9 cellular contexts compared by ENCODE assay signal in genomic region chr16:89257757-89258465, GRCh38. TPM values are rescaled to one million over a fixed set of nuclear protein-coding genes. Genes with fewer than 3 reads are reported as not detected.
DNase-seq lines count a peak whose midpoint lies in the region; ATAC-seq and TF ChIP-seq lines count a peak whose summit lies in the region.
"Had no signal": no experiment of that assay in that cellular context is flagged by ENCODE, and none has a peak within 500 bp of the region (broad histone marks: within the 10 kb centered on the region; RNA-seq: fewer than 3 reads in every experiment).

No MANE protein-coding gene starts in this region.

- WGBS in suprapubic skin, result 64% methylated on average over 18 of the region's 18 CpGs

- peak overlapping the region; percentile 61 for H3K4me3 Mint-ChIP-seq in activated T-cell treated with anti-CD3 and anti-CD28 coated beads, Interleukin-2, amount 50 U/mL, for 4 hours
- H3K4me3 Mint-ChIP-seq in activated CD8-positive, alpha-beta T cell treated with anti-CD3 and anti-CD28 coated beads for 36 hours, result peak overlapping the region; percentile 60

- H3K27me3 ChIP-seq in iPS-15b (ENCODE audit: control insufficient read depth, insufficient read depth, low read length) (peaks cover 10% of the 10 kb centered on the region), suprapubic skin (peaks cover 4% of the 10 kb centered on the region)

- H3K27ac ChIP-seq in suprapubic skin, result no peak overlapping the region

- no peak for ATAC-seq in activated T-cell treated with anti-CD3 and anti-CD28 coated beads, Interleukin-2, amount 50 U/mL, for 4 hours
- ATAC-seq in activated CD8-positive, alpha-beta T cell treated with anti-CD3 and anti-CD28 coated beads for 36 hours, result no peak
- ATAC-seq in GM18858 (IDR thresholded peaks at IDR 0.05; ENCODE audit: unreplicated experiment) (no peak), GM18517 (IDR thresholded peaks at IDR 0.05; ENCODE audit: unreplicated experiment) (no peak), GM19455 (IDR thresholded peaks at IDR 0.05; ENCODE audit: unreplicated experiment) (no peak)

- H3K9me3 Mint-ChIP-seq in activated T-cell treated with anti-CD3 and anti-CD28 coated beads, Interleukin-2, amount 50 U/mL, for 4 hours, result no peaks in the 10 kb centered on the region
- peaks cover 5% of the 10 kb centered on the region for H3K9me3 Mint-ChIP-seq in activated CD8-positive, alpha-beta T cell treated with anti-CD3 and anti-CD28 coated beads for 36 hours

- POLR2A ChIA-PET in activated CD8-positive, alpha-beta T cell treated with anti-CD3 and anti-CD28 coated beads for 36 hours (lab: Charles Lee), result interaction anchor here (1.0 kb wide), 1 partner anchor 17 kb away, joined by 3 read pairs; no protein-coding TSS in a partner anchor

- H3K4me1 ChIP-seq in iPS-15b (ENCODE audit: control insufficient read depth, insufficient read depth, low read length), result no peaks in the 10 kb centered on the region
- peaks cover 14% of the 10 kb centered on the region for H3K4me1 ChIP-seq in suprapubic skin

- TF ChIP-seq EP300 in suprapubic skin (IDR thresholded peaks at IDR 0.05), result no peak

- intact Hi-C loops in activated CD8-positive, alpha-beta T cell treated with anti-CD3 and anti-CD28 coated beads for 36 hours (cut with micrococcal nuclease), result no loop called here

- H3K27ac Mint-ChIP-seq in activated CD8-positive, alpha-beta T cell treated with anti-CD3 and anti-CD28 coated beads for 36 hours, result no peak overlapping the region

- H3K36me3 ChIP-seq in iPS-15b (ENCODE audit: control insufficient read depth, insufficient read depth, low read length) (no peaks in the 10 kb centered on the region), suprapubic skin (no peaks in the 10 kb centered on the region)

- peaks cover 20% of the 10 kb centered on the region for H3K4me1 Mint-ChIP-seq in activated T-cell treated with anti-CD3 and anti-CD28 coated beads, Interleukin-2, amount 50 U/mL, for 4 hours (ENCODE audit: low read depth)
- H3K4me1 Mint-ChIP-seq in activated CD8-positive, alpha-beta T cell treated with anti-CD3 and anti-CD28 coated beads for 36 hours (ENCODE audit: low read depth), result peaks cover 16% of the 10 kb centered on the region

- H3K4me3 ChIP-seq in iPS-15b (ENCODE audit: low read depth, low read length) (peak overlapping the region; percentile 50), suprapubic skin (peak overlapping the region; percentile 45)

- TF ChIP-seq POLR2A in suprapubic skin (IDR thresholded peaks at IDR 0.05), result no peak

- no peak for DNase-seq in activated T-cell treated with anti-CD3 and anti-CD28 coated beads, Interleukin-2, amount 50 U/mL, for 4 hours
- no peak for DNase-seq in activated T-cell treated with anti-CD3 and anti-CD28 coated beads, Interleukin-2, amount 50 U/mL, for 1 hour
- DNase-seq in activated CD8-positive, alpha-beta T cell treated with anti-CD3 and anti-CD28 coated beads for 36 hours, result no peak
- DNase-seq in suprapubic skin (ENCODE audit: low spot score in 2 of 2), result no peak
- DNase-seq: DMS153 had no signal

- CTCF ChIA-PET in activated CD8-positive, alpha-beta T cell treated with anti-CD3 and anti-CD28 coated beads for 36 hours (lab: Charles Lee), result no interaction called here

- H3K9me3 ChIP-seq in iPS-15b (ENCODE audit: control insufficient read depth, insufficient read depth, low read length), result no peaks in the 10 kb centered on the region
- H3K9me3 ChIP-seq in suprapubic skin, result no peaks in the 10 kb centered on the region

- no peak for TF ChIP-seq CTCF in activated CD8-positive, alpha-beta T cell treated with anti-CD3 and anti-CD28 coated beads for 36 hours (IDR thresholded peaks at IDR 0.05)
- no peak for TF ChIP-seq CTCF in suprapubic skin (IDR thresholded peaks at IDR 0.05)

- no peaks in the 10 kb centered on the region for H3K36me3 Mint-ChIP-seq in activated T-cell treated with anti-CD3 and anti-CD28 coated beads, Interleukin-2, amount 50 U/mL, for 4 hours (ENCODE audit: insufficient read depth)
- peaks cover 5% of the 10 kb centered on the region for H3K36me3 Mint-ChIP-seq in activated CD8-positive, alpha-beta T cell treated with anti-CD3 and anti-CD28 coated beads for 36 hours (ENCODE audit: low read depth)

- peaks cover 28% of the 10 kb centered on the region for H3K27me3 Mint-ChIP-seq in activated T-cell treated with anti-CD3 and anti-CD28 coated beads, Interleukin-2, amount 50 U/mL, for 4 hours (ENCODE audit: low read depth)
- H3K27me3 Mint-ChIP-seq in activated CD8-positive, alpha-beta T cell treated with anti-CD3 and anti-CD28 coated beads for 36 hours, result peaks cover 18% of the 10 kb centered on the region

- no peak overlapping the region for H3K9ac ChIP-seq in iPS-15b (ENCODE audit: low read depth, low read length)

RNA-seq across cellular contexts. Expression of gene ZNF778, which starts 40.4 kb away (rescaled TPM):
- total RNA-seq in activated T-cell treated with anti-CD3 and anti-CD28 coated beads, Interleukin-2, amount 50 U/mL, for 4 hours, result 10 to 100 TPM; 10.2 to 14.0 (median 10.8) TPM
- 1 to 10 TPM; 4.3 to 6.2 TPM for total RNA-seq in activated CD8-positive, alpha-beta T cell treated with anti-CD3 and anti-CD28 coated beads for 36 hours
- total RNA-seq in suprapubic skin, result 10 to 100 TPM; 22.0 to 69.6 (median 26.0) TPM

RNA-seq across cellular contexts. Expression of gene SLC22A31, which starts 57.6 kb away (rescaled TPM):
- total RNA-seq in activated T-cell treated with anti-CD3 and anti-CD28 coated beads, Interleukin-2, amount 50 U/mL, for 4 hours, result under 1 TPM; 0.49 to 0.66 (median 0.56) TPM
- total RNA-seq in activated CD8-positive, alpha-beta T cell treated with anti-CD3 and anti-CD28 coated beads for 36 hours, result under 1 TPM; 0.16 to 0.20 TPM
- total RNA-seq in suprapubic skin, result 1 to 10 TPM in 3 of 4 donors, under 1 TPM in 1; 0.72 to 6.6 (median 4.7) TPM
